8 cellular contexts compared by ENCODE assay signal in the genomic region with DNA sequence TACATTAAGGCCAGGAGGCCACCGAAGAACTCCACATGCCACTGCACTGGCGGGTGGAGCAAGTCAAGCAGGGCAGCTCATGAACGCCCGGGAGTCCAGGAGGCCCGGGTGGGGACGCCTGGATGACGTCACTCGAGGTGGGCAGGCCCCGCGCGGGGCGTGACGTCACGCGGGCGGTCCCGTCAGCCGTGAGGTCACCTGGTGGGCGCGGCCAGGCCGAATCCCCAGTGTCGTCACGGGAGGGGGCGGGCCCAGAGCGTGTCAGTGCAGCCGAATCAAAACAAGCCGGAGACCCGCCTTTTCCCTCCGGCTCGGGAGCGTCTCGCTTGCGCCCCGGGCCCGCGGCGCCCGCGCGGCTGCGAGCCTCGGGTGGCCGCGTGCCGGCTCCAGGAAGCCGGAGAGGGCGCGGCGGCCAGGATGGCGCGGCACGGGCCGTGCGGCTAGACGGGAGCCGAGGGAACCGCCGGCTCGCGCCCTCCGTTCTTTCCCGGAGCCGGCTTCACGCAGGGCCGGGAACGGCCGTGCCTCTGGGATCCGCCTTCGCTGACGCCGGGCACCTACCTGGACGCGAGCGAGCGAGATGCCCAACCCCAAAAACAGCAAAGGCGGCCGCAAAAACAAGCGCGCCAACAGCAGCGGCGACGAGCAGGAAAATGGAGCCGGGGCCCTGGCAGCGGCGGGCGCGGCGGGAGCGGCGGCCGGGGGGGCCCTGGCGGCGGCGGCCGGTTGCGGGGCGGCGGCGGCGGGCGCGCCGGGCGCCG. TPM values are rescaled to one million over a fixed set of nuclear protein-coding genes. Genes with fewer than 3 reads are reported as not detected.
DNase-seq lines count a peak whose midpoint lies in the region; ATAC-seq and TF ChIP-seq lines count a peak whose summit lies in the region.

A gene with protein sequence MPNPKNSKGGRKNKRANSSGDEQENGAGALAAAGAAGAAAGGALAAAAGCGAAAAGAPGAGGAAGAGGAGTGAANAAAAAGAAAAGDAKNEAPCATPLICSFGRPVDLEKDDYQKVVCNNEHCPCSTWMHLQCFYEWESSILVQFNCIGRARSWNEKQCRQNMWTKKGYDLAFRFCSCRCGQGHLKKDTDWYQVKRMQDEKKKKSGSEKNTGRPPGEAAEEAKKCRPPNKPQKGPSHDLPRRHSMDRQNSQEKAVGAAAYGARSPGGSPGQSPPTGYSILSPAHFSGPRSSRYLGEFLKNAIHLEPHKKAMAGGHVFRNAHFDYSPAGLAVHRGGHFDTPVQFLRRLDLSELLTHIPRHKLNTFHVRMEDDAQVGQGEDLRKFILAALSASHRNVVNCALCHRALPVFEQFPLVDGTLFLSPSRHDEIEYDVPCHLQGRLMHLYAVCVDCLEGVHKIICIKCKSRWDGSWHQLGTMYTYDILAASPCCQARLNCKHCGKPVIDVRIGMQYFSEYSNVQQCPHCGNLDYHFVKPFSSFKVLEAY (plus strand): TSS at position 264 of the 761 bp plus-strand sequence. CDS start 317 bp downstream, at position 581.

- intact Hi-C loops in esophagus squamous epithelium (cut with DNase I), result no loop called here

- WGBS in esophagus squamous epithelium, 2 donors, result no CpG with 5 or more reads among the region's 105 CpGs

- no peaks in the 10 kb centered on the region for H3K27me3 ChIP-seq in esophagus squamous epithelium

- H3K36me3 ChIP-seq in KOPT-K1 (ENCODE audit: insufficient read depth, low read length) (no peaks in the 10 kb centered on the region), esophagus squamous epithelium (no peaks in the 10 kb centered on the region)

- peak within 1 kb of the TSS; percentile 86 for H3K27ac ChIP-seq in KOPT-K1 (ENCODE audit: low read depth, low read length, poor library complexity, severe bottlenecking)
- peak within 1 kb of the TSS; percentile 97 to 99 (median 98) for H3K27ac ChIP-seq in esophagus squamous epithelium

- DNase-seq in DMS53 treated with DMSO at 0.1 percent for 48 hours (lab: John Stamatoyannopoulos, UW; ENCODE audit: unreplicated experiment) (peak; percentile 71), RKO (ENCODE audit: low spot score) (peak; percentile 94), activated T-helper 1 cell treated with Interleukin-2 at 50 U/mL for 16 hours (ENCODE audit: low read depth) (peak; percentile 98), esophagus squamous epithelium (lab: John Stamatoyannopoulos, UW) (peak; percentile 79), myocyte (ENCODE audit: low read depth) (peak; percentile 94)
- peak; percentile 98 for DNase-seq in stimulated activated CD8-positive, alpha-beta memory T cell treated with anti-CD3 and anti-CD28 coated beads, Interleukin-7, amount 100 ng/mL, for 4 hours (ENCODE audit: low read depth in 2 of 2)

- H3K9me3 ChIP-seq in KOPT-K1 (ENCODE audit: insufficient read depth, low read length, poor library complexity, severe bottlenecking), result no peaks in the 10 kb centered on the region
- H3K9me3 ChIP-seq in esophagus squamous epithelium, result no peaks in the 10 kb centered on the region

- peaks cover 15 to 71% (median 29%) of the 10 kb centered on the region in 3 donors for H3K4me1 ChIP-seq in esophagus squamous epithelium

- TF ChIP-seq POLR2A in esophagus squamous epithelium (IDR thresholded peaks at IDR 0.05), result peak in 3 of 4 donors; percentile 87 to 98 (median 96)

- H3K4me3 ChIP-seq in esophagus squamous epithelium, result peak within 1 kb of the TSS; percentile 76 to 90 (median 88)

- TF ChIP-seq CTCF in esophagus squamous epithelium (IDR thresholded peaks at IDR 0.05), result peak in 2 of 6 experiments; percentile 35 to 38

- ATAC-seq in GM21825 (IDR thresholded peaks at IDR 0.05; ENCODE audit: unreplicated experiment), result peak; percentile 84

RNA-seq across cellular contexts. Expression of the gene that starts here (rescaled TPM):
- total RNA-seq in esophagus squamous epithelium, result 10 to 100 TPM; 29.6 to 44.4 (median 35.8) TPM
- total RNA-seq in myocyte, result 15.0 and 15.6 TPM in 2 replicates
- 4.8 TPM for polyA plus RNA-seq in myocyte (2012)

Comparison
In these comparisons a context has a peak if more than half of its experiments do, and no peak if none do; other contexts are left out.
1. Peak in every context shown above with its lines: DNase-seq, ATAC-seq, H3K4me3 ChIP-seq and H3K27ac ChIP-seq.